ENCODE assay signal across 28 cellular contexts in the genomic region with DNA sequence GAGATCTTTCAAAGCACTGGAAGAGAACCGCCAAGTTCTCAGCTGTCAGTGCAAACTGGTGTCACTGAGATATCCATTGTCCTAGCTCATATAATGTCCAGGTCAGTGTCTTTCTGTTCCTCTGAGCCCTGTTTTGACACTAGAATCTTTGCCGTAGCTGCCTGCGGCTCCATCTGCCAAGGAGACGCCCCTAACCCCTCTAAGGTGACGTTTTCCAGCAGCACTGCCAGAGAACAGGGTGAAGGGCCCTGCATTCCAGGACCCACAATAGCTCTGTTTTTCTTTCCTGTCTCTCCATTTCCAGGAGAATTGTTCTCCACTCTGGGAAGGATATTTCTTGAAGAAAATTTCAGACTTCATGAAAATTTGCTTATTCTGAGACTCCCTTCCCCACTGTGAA.
"Had no signal": no experiment of that assay in that cellular context is flagged by ENCODE, and none has a peak within 500 bp of the region (broad histone marks: within the 10 kb centered on the region; RNA-seq: fewer than 3 reads in every experiment).

No MANE protein-coding gene starts in this region.

- H3K9me3 Mint-ChIP-seq: stimulated activated effector memory CD8-positive, alpha-beta T cell treated with anti-CD3 and anti-CD28 coated beads, Interleukin-12 subunit alpha, Interleukin-12 subunit beta, amount 100 ng/mL, for 72 hours had no signal

- H3K27me3 ChIP-seq: colonic mucosa, gastroesophageal sphincter, right lobe of liver, upper lobe of left lung, vagina had no signal

- H3K4me3 Mint-ChIP-seq: activated T-cell treated with anti-CD3 and anti-CD28 coated beads, Interleukin-2, amount 50 U/mL, for 72 hours; stimulated activated effector memory CD8-positive, alpha-beta T cell treated with anti-CD3 and anti-CD28 coated beads, Interleukin-12 subunit alpha, Interleukin-12 subunit beta, amount 100 ng/mL, for 72 hours; stimulated activated naive CD8-positive, alpha-beta T cell treated with anti-CD3 and anti-CD28 coated beads, Interleukin-15, Interleukin-2, amounts not matched to agents 100 ng/mL and 50 ng/mL, for 24 hours; T-helper 1 cell treated with Interleukin-12 subunit alpha and Interleukin-12 subunit beta and Interleukin-4 antibody, amounts not matched to agents 30 μg/mL and 1 μg/mL, for 36 hours had no signal

- FAIRE-seq: endometrium, kidney, TTC549 had no signal

- H3K4me1 ChIP-seq: colonic mucosa, gastroesophageal sphincter, right lobe of liver, upper lobe of left lung, vagina had no signal

- H3K27me3 Mint-ChIP-seq: naive thymus-derived CD8-positive, alpha-beta T cell; stimulated activated naive CD8-positive, alpha-beta T cell treated with anti-CD3 and anti-CD28 coated beads, Interleukin-15, Interleukin-2, amounts not matched to agents 100 ng/mL and 50 ng/mL, for 24 hours had no signal

- H3K27ac Mint-ChIP-seq: activated naive CD4-positive, alpha-beta T cell treated with anti-CD3 and anti-CD28 coated beads, Interleukin-2, amount 50 U/mL, for 72 hours; activated T-cell treated with anti-CD3 and anti-CD28 coated beads, Interleukin-2, amount 50 U/mL, for 72 hours; naive thymus-derived CD8-positive, alpha-beta T cell; stimulated activated effector memory CD8-positive, alpha-beta T cell treated with anti-CD3 and anti-CD28 coated beads, Interleukin-12 subunit alpha, Interleukin-12 subunit beta, amount 100 ng/mL, for 72 hours; stimulated activated naive CD8-positive, alpha-beta T cell treated with anti-CD3 and anti-CD28 coated beads, Interleukin-15, Interleukin-2, amounts not matched to agents 100 ng/mL and 50 ng/mL, for 24 hours; T-helper 1 cell treated with Interleukin-12 subunit alpha and Interleukin-12 subunit beta and Interleukin-4 antibody, amounts not matched to agents 30 μg/mL and 1 μg/mL, for 36 hours had no signal

- H3K27ac ChIP-seq: colonic mucosa, gastroesophageal sphincter, right lobe of liver, skin epidermis, upper lobe of left lung, vagina, VCaP had no signal

- H3K36me3 ChIP-seq: colonic mucosa, gastroesophageal sphincter, right lobe of liver, upper lobe of left lung, vagina had no signal

- ATAC-seq: activated naive CD4-positive, alpha-beta T cell treated with anti-CD3 and anti-CD28 coated beads, Interleukin-2, amount 50 U/mL, for 72 hours; activated T-cell treated with anti-CD3 and anti-CD28 coated beads, Interleukin-2, amount 50 U/mL, for 72 hours; gastroesophageal sphincter; left colon; naive thymus-derived CD8-positive, alpha-beta T cell; right lobe of liver; stimulated activated effector memory CD8-positive, alpha-beta T cell treated with anti-CD3 and anti-CD28 coated beads, Interleukin-12 subunit alpha, Interleukin-12 subunit beta, amount 100 ng/mL, for 72 hours had no signal

- H3K4me3 ChIP-seq: colonic mucosa, gastroesophageal sphincter, right lobe of liver, skin epidermis, upper lobe of left lung, vagina had no signal

- H3K9me3 ChIP-seq: colonic mucosa, gastroesophageal sphincter, right lobe of liver, upper lobe of left lung, vagina had no signal

- H3K36me3 Mint-ChIP-seq: stimulated activated effector memory CD8-positive, alpha-beta T cell treated with anti-CD3 and anti-CD28 coated beads, Interleukin-12 subunit alpha, Interleukin-12 subunit beta, amount 100 ng/mL, for 72 hours had no signal

- DNase-seq: activated CD4-positive, alpha-beta T cell treated with anti-CD3 and anti-CD28 coated beads for 4 hours; activated CD4-positive, alpha-beta T cell treated with anti-CD3 and anti-CD28 coated beads, Interleukin-2, amount 50 U/mL, for 4 hours; activated naive CD4-positive, alpha-beta T cell; activated T-cell treated with anti-CD3 and anti-CD28 coated beads for 4 hours; activated T-cell treated with anti-CD3 and anti-CD28 coated beads, Interleukin-2, amount 50 U/mL, for 72 hours; cerebellar nuclear complex; colonic mucosa; effector CD8-positive, alpha-beta T cell; hippocampal formation; kidney; left colon; mammary epithelial cell; midbrain; naive thymus-derived CD8-positive, alpha-beta T cell; right lobe of liver; stimulated activated CD4-positive, alpha-beta T cell treated with anti-CD3 and anti-CD28 coated beads, Interleukin-4, amount 100 ng/mL, for 24 hours; T-helper 9 cell; upper lobe of left lung had no signal
